Comparison of ENCODE assay signal across 17 cellular contexts in the genomic region with DNA sequence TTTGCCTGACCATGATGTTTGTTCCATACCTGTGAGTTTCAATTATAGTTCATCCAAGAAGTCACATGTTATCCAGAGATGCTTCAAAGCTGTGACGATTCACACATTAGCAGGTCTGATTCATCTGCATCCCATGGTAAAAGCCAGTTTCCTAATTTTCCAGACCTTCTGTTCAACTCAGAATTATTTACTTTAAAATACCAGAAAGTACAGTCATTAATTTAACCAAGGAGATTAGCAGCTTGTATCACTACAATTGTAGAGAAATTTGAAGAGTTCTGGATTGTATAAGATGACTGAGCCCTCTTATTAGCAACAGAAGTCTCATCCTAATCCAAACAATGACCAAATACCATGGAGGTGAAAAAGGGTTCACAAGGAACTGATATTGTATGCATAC.
DNase-seq lines count a peak whose midpoint lies in the region; ATAC-seq and TF ChIP-seq lines count a peak whose summit lies in the region.
"Had no signal": no experiment of that assay in that cellular context is flagged by ENCODE, and none has a peak within 500 bp of the region (broad histone marks: within the 10 kb centered on the region; RNA-seq: fewer than 3 reads in every experiment).

No MANE protein-coding gene starts in this region.

- TF ChIP-seq CTCF in AG04450 (IDR thresholded peaks at IDR 0.05; ENCODE audit: low read depth, low read length) = no peak
- no peak for TF ChIP-seq CTCF in breast epithelium (IDR thresholded peaks at IDR 0.05)
- TF ChIP-seq CTCF in dorsolateral prefrontal cortex (IDR thresholded peaks at IDR 0.05 in 54 of 56, conservative IDR thresholded peaks at IDR 0.05 in 2 of 56; ENCODE audit: low read depth in 1 of 56, partially characterized antibody in 56 of 56) = no peak

- H3K4me1 ChIP-seq in breast epithelium = no peaks in the 10 kb centered on the region
- H3K4me1 ChIP-seq: colonic mucosa had no signal

- DNase-seq in AG04450 (ENCODE audit: low read depth, low spot score) (peak; percentile 56), HT1080 (ENCODE audit: low read depth) (peak; percentile 18), breast epithelium (ENCODE audit: low spot score in 2 of 2) (no peak), iris pigment epithelial cell (ENCODE audit: low read depth) (peak; percentile 86), dorsolateral prefrontal cortex (no peak), T-helper 1 cell (no peak)
- DNase-seq: activated T-cell treated with anti-CD3 and anti-CD28 coated beads for 4 hours; colonic mucosa; NCI-H187 treated with DMSO at 0.1 percent for 48 hours; NCI-H526 treated with DMSO at 0.1 percent for 48 hours; occipital lobe; stimulated activated naive CD8-positive, alpha-beta T cell treated with anti-CD3 and anti-CD28 coated beads, Interleukin-15, Interleukin-2, amounts not matched to agents 100 U/mL and 50 U/mL, for 24 hours had no signal

- CTCF ChIA-PET in AG04450 (lab: Charles Lee) = interaction anchor here (0.9 kb wide), 1 partner anchor 333 kb away, joined by 3 read pairs; no protein-coding TSS in a partner anchor

- H3K27ac ChIP-seq in AG04450 (ENCODE audit: low read depth, low read length) (peak overlapping the region; percentile 68), breast epithelium (peak overlapping the region; percentile 3 to 83), dorsolateral prefrontal cortex (no peak overlapping the region)
- H3K27ac ChIP-seq: colonic mucosa, vagina had no signal

- intact Hi-C loops in breast epithelium (cut with DNase I; ENCODE audit: low total_unique reads) = no loop called here
- intact Hi-C loops in dorsolateral prefrontal cortex (cut with DNase I) = no loop called here

- no peaks in the 10 kb centered on the region for H3K27me3 ChIP-seq in AG04450 (ENCODE audit: control insufficient read depth, insufficient read depth, low read length)
- no peaks in the 10 kb centered on the region for H3K27me3 ChIP-seq in breast epithelium
- no peaks in the 10 kb centered on the region for H3K27me3 ChIP-seq in dorsolateral prefrontal cortex
- H3K27me3 ChIP-seq: colonic mucosa, vagina had no signal

- TF ChIP-seq POLR2A in breast epithelium (IDR thresholded peaks at IDR 0.05) = no peak

- H3K36me3 ChIP-seq in breast epithelium = no peaks in the 10 kb centered on the region
- H3K36me3 ChIP-seq: colonic mucosa, vagina had no signal

- H3K4me3 ChIP-seq in AG04450 (ENCODE audit: low read depth, low read length) = no peak overlapping the region
- no peak overlapping the region for H3K4me3 ChIP-seq in breast epithelium
- H3K4me3 ChIP-seq in dorsolateral prefrontal cortex = no peak overlapping the region
- H3K4me3 ChIP-seq: colonic mucosa, skin epidermis, vagina had no signal

- POLR2A ChIA-PET in AG04450 (lab: Yijun Ruan, JAX) = interaction anchor here (1.8 kb wide), 1 partner anchor 75 kb away, joined by 12 read pairs; the partner anchor contains the start of gene THBS1

- H3K9me3 ChIP-seq in AG04450 (ENCODE audit: control insufficient read depth, insufficient read depth, low read length) = peaks cover under 1% of the 10 kb centered on the region; the same call in 1 of the 2 replicates
- no peaks in the 10 kb centered on the region for H3K9me3 ChIP-seq in breast epithelium
- H3K9me3 ChIP-seq: colonic mucosa, vagina had no signal

- ATAC-seq in HG02678 (IDR thresholded peaks at IDR 0.05; ENCODE audit: unreplicated experiment) = no peak
- ATAC-seq in HG02588 (IDR thresholded peaks at IDR 0.05; ENCODE audit: unreplicated experiment) = no peak
- ATAC-seq: activated naive CD4-positive, alpha-beta T cell treated with anti-CD3 and anti-CD28 coated beads, Interleukin-2, amount 50 U/mL, for 72 hours; stimulated activated naive CD8-positive, alpha-beta T cell treated with anti-CD3 and anti-CD28 coated beads, Interleukin-15, Interleukin-2, amounts not matched to agents 100 U/mL and 50 U/mL, for 24 hours had no signal

Comparison
In these comparisons a context has a peak if more than half of its experiments do, and no peak if none do; other contexts are left out.
1. DNase-seq: peak in AG04450 (single experiment), HT1080 (single experiment) and iris pigment epithelial cell (single experiment); none in breast epithelium (0 of 2), dorsolateral prefrontal cortex (0 of 10) and T-helper 1 cell (0 of 5).
2. H3K27ac ChIP-seq: peak in AG04450 (single experiment) and breast epithelium (2 of 2); none in dorsolateral prefrontal cortex (0 of 59).